1 cellular context compared by ENCODE assay signal in the genomic region with DNA sequence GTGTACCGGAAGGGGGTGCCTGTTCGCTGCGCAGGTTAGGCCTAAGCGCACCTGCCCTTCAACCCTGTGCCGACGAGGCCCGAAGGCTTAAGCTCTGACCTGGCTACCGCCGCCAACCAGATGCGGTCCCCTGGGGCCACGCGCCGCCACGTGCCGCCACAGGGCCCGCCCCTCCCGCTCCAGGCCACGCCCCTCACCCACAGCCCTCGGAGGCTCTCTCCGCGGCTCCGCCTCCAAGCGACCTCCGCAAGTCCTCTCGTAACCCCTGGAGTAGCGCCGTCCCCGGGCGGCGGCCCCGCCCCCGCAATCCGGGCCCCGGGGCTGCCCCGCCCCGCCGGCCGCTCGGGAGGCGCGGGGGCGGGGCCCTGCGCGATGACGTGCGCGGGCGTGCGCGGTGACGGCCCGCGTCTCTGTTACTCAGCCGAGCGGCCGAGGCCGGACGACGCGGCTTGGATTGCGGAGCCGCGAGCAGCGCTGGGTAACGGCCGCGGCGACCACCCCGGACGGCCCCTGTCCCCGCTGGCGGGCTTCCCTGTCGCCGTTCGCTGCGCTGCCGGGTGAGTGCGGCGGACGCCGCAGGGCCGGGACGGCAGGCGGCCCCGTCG.
A peak's percentile ranks its signal among the peaks of the same experiment; 100 is the strongest.
TF ChIP-seq lines count a peak whose summit lies in the region.

Gene MAPK8, plus strand, starts transcription at position 413 of the 605 bp plus-strand sequence. CDS start 94,984 bp downstream, outside the sequence.

TF ChIP-seq in K562, 482 proteins besides CTCF, POLR2A, EP300 and RAD21 (continued from another document and continues in another):
- TF ChIP-seq ZBTB1 (CRISPR knock-in tag; IDR thresholded peaks at IDR 0.05; ENCODE audit: borderline replicate concordance, low read depth) (peak; percentile 91), SNAPC5 (CRISPR knock-in tag; IDR thresholded peaks at IDR 0.05) (no peak), SP1 (CRISPR knock-in tag; IDR thresholded peaks at IDR 0.05) (peak; percentile 89), RFX1 (IDR thresholded peaks at IDR 0.05) (no peak), PHB (CRISPR knock-in tag; IDR thresholded peaks at IDR 0.05) (no peak; the same call in 1 of the 2 replicates), ZKSCAN3 (CRISPR knock-in tag; IDR thresholded peaks at IDR 0.05) (no peak), ZNF584 (CRISPR knock-in tag; IDR thresholded peaks at IDR 0.05; ENCODE audit: low read depth) (no peak), CREM (IDR thresholded peaks at IDR 0.05; ENCODE audit: low read depth) (peak; percentile 89), POLR2H (tag; IDR thresholded peaks at IDR 0.05; ENCODE audit: low read depth) (peak; percentile 66), ZNF324 (CRISPR knock-in tag; IDR thresholded peaks at IDR 0.05) (no peak), CAMTA2 (CRISPR knock-in tag; conservative IDR thresholded peaks at IDR 0.05) (no peak), ZNF764 (CRISPR knock-in tag; IDR thresholded peaks at IDR 0.05; ENCODE audit: low read depth) (no peak), SLC30A9 (CRISPR knock-in tag; IDR thresholded peaks at IDR 0.05) (no peak), TEAD1 (CRISPR knock-in tag; IDR thresholded peaks at IDR 0.05) (peak in 1 of 2 experiments; percentile 97; a peak in 2 of 4 replicates), ZSCAN29 (IDR thresholded peaks at IDR 0.05) (no peak), NR2C1 (IDR thresholded peaks at IDR 0.05) (no peak), NR2C1 (tag; IDR thresholded peaks at IDR 0.05) (peak; percentile 56; the same call in 1 of the 2 replicates), HSF4 (CRISPR knock-in tag; IDR thresholded peaks at IDR 0.05; ENCODE audit: borderline replicate concordance) (no peak), CBFA2T2 (conservative IDR thresholded peaks at IDR 0.05) (0 out of 2 replicates have a peak, but pooled peaks have one; percentile 24), CCAR2 (IDR thresholded peaks at IDR 0.05; ENCODE audit: low read depth, low read length) (no peak), IRF1 (CRISPR knock-in tag; IDR thresholded peaks at IDR 0.05; ENCODE audit: borderline replicate concordance) (peak; percentile 98; the same call in 1 of the 2 replicates), ZNF212 (CRISPR knock-in tag; IDR thresholded peaks at IDR 0.05) (no peak), SMARCA5 (IDR thresholded peaks at IDR 0.05) (no peak), CSDE1 (IDR thresholded peaks at IDR 0.05) (no peak), JUNB (CRISPR knock-in tag; conservative IDR thresholded peaks at IDR 0.05) (no peak), ILF3 (IDR thresholded peaks at IDR 0.05; ENCODE audit: borderline replicate concordance) (peak; percentile 72; the same call in 1 of the 2 replicates), HMG20B (CRISPR knock-in tag; IDR thresholded peaks at IDR 0.05) (no peak), KDM5B (IDR thresholded peaks at IDR 0.05; ENCODE audit: insufficient replicate concordance, low read depth, low read length) (peak; percentile 93), BCL6 (CRISPR knock-in tag; IDR thresholded peaks at IDR 0.05) (no peak), ZNF707 (CRISPR knock-in tag; conservative IDR thresholded peaks at IDR 0.05) (no peak), SMARCA4 (IDR thresholded peaks at IDR 0.05) (no peak), POU5F1 (IDR thresholded peaks at IDR 0.05; ENCODE audit: borderline replicate concordance, low read depth, low read length, partially characterized antibody) (no peak), RFX5 (IDR thresholded peaks at IDR 0.05; ENCODE audit: low read depth, low read length) (no peak), SRSF9 (IDR thresholded peaks at IDR 0.05; ENCODE audit: borderline replicate concordance, low read depth, low read length) (no peak), KLF13 (tag; IDR thresholded peaks at IDR 0.05; ENCODE audit: borderline replicate concordance, low read depth) (peak; percentile 82), RAD51 (IDR thresholded peaks at IDR 0.05; ENCODE audit: borderline replicate concordance, low read depth) (peak; percentile 82)
- TF ChIP-seq, protein P1, sequence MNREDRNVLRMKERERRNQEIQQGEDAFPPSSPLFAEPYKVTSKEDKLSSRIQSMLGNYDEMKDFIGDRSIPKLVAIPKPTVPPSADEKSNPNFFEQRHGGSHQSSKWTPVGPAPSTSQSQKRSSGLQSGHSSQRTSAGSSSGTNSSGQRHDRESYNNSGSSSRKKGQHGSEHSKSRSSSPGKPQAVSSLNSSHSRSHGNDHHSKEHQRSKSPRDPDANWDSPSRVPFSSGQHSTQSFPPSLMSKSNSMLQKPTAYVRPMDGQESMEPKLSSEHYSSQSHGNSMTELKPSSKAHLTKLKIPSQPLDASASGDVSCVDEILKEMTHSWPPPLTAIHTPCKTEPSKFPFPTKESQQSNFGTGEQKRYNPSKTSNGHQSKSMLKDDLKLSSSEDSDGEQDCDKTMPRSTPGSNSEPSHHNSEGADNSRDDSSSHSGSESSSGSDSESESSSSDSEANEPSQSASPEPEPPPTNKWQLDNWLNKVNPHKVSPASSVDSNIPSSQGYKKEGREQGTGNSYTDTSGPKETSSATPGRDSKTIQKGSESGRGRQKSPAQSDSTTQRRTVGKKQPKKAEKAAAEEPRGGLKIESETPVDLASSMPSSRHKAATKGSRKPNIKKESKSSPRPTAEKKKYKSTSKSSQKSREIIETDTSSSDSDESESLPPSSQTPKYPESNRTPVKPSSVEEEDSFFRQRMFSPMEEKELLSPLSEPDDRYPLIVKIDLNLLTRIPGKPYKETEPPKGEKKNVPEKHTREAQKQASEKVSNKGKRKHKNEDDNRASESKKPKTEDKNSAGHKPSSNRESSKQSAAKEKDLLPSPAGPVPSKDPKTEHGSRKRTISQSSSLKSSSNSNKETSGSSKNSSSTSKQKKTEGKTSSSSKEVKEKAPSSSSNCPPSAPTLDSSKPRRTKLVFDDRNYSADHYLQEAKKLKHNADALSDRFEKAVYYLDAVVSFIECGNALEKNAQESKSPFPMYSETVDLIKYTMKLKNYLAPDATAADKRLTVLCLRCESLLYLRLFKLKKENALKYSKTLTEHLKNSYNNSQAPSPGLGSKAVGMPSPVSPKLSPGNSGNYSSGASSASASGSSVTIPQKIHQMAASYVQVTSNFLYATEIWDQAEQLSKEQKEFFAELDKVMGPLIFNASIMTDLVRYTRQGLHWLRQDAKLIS (CRISPR knock-in tag; IDR thresholded peaks at IDR 0.05), result no peak
- TF ChIP-seq, protein P2, sequence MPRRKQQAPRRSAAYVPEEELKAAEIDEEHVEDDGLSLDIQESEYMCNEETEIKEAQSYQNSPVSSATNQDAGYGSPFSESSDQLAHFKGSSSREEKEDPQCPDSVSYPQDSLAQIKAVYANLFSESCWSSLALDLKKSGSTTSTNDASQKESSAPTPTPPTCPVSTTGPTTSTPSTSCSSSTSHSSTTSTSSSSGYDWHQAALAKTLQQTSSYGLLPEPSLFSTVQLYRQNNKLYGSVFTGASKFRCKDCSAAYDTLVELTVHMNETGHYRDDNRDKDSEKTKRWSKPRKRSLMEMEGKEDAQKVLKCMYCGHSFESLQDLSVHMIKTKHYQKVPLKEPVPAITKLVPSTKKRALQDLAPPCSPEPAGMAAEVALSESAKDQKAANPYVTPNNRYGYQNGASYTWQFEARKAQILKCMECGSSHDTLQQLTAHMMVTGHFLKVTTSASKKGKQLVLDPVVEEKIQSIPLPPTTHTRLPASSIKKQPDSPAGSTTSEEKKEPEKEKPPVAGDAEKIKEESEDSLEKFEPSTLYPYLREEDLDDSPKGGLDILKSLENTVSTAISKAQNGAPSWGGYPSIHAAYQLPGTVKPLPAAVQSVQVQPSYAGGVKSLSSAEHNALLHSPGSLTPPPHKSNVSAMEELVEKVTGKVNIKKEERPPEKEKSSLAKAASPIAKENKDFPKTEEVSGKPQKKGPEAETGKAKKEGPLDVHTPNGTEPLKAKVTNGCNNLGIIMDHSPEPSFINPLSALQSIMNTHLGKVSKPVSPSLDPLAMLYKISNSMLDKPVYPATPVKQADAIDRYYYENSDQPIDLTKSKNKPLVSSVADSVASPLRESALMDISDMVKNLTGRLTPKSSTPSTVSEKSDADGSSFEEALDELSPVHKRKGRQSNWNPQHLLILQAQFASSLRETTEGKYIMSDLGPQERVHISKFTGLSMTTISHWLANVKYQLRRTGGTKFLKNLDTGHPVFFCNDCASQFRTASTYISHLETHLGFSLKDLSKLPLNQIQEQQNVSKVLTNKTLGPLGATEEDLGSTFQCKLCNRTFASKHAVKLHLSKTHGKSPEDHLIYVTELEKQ (CRISPR knock-in tag; IDR thresholded peaks at IDR 0.05), result no peak
- TF ChIP-seq, protein P3, sequence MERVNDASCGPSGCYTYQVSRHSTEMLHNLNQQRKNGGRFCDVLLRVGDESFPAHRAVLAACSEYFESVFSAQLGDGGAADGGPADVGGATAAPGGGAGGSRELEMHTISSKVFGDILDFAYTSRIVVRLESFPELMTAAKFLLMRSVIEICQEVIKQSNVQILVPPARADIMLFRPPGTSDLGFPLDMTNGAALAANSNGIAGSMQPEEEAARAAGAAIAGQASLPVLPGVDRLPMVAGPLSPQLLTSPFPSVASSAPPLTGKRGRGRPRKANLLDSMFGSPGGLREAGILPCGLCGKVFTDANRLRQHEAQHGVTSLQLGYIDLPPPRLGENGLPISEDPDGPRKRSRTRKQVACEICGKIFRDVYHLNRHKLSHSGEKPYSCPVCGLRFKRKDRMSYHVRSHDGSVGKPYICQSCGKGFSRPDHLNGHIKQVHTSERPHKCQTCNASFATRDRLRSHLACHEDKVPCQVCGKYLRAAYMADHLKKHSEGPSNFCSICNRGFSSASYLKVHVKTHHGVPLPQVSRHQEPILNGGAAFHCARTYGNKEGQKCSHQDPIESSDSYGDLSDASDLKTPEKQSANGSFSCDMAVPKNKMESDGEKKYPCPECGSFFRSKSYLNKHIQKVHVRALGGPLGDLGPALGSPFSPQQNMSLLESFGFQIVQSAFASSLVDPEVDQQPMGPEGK (CRISPR knock-in tag; IDR thresholded peaks at IDR 0.05; ENCODE audit: borderline replicate concordance), result no peak
- TF ChIP-seq, protein P4, sequence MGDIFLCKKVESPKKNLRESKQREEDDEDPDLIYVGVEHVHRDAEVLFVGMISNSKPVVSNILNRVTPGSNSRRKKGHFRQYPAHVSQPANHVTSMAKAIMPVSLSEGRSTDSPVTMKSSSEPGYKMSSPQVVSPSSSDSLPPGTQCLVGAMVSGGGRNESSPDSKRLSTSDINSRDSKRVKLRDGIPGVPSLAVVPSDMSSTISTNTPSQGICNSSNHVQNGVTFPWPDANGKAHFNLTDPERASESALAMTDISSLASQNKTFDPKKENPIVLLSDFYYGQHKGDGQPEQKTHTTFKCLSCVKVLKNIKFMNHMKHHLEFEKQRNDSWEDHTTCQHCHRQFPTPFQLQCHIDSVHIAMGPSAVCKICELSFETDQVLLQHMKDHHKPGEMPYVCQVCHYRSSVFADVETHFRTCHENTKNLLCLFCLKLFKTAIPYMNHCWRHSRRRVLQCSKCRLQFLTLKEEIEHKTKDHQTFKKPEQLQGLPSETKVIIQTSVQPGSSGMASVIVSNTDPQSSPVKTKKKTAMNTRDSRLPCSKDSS (IDR thresholded peaks at IDR 0.05; ENCODE audit: low read depth, partially characterized antibody), result no peak
- TF ChIP-seq, protein P5, sequence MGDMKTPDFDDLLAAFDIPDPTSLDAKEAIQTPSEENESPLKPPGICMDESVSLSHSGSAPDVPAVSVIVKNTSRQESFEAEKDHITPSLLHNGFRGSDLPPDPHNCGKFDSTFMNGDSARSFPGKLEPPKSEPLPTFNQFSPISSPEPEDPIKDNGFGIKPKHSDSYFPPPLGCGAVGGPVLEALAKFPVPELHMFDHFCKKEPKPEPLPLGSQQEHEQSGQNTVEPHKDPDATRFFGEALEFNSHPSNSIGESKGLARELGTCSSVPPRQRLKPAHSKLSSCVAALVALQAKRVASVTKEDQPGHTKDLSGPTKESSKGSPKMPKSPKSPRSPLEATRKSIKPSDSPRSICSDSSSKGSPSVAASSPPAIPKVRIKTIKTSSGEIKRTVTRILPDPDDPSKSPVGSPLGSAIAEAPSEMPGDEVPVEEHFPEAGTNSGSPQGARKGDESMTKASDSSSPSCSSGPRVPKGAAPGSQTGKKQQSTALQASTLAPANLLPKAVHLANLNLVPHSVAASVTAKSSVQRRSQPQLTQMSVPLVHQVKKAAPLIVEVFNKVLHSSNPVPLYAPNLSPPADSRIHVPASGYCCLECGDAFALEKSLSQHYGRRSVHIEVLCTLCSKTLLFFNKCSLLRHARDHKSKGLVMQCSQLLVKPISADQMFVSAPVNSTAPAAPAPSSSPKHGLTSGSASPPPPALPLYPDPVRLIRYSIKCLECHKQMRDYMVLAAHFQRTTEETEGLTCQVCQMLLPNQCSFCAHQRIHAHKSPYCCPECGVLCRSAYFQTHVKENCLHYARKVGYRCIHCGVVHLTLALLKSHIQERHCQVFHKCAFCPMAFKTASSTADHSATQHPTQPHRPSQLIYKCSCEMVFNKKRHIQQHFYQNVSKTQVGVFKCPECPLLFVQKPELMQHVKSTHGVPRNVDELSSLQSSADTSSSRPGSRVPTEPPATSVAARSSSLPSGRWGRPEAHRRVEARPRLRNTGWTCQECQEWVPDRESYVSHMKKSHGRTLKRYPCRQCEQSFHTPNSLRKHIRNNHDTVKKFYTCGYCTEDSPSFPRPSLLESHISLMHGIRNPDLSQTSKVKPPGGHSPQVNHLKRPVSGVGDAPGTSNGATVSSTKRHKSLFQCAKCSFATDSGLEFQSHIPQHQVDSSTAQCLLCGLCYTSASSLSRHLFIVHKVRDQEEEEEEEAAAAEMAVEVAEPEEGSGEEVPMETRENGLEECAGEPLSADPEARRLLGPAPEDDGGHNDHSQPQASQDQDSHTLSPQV (IDR thresholded peaks at IDR 0.05), result peak; percentile 95
- TF ChIP-seq, protein P6, sequence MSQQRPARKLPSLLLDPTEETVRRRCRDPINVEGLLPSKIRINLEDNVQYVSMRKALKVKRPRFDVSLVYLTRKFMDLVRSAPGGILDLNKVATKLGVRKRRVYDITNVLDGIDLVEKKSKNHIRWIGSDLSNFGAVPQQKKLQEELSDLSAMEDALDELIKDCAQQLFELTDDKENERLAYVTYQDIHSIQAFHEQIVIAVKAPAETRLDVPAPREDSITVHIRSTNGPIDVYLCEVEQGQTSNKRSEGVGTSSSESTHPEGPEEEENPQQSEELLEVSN (IDR thresholded peaks at IDR 0.05; ENCODE audit: borderline replicate concordance in 1 of 2, extremely low read depth in 1 of 2, insufficient read depth in 1 of 2, insufficient read length in 1 of 2, low read depth in 1 of 2, low read length in 1 of 2, poor library complexity in 1 of 2, severe bottlenecking in 1 of 2), result peak; percentile 98 to 99
- TF ChIP-seq, protein P7, sequence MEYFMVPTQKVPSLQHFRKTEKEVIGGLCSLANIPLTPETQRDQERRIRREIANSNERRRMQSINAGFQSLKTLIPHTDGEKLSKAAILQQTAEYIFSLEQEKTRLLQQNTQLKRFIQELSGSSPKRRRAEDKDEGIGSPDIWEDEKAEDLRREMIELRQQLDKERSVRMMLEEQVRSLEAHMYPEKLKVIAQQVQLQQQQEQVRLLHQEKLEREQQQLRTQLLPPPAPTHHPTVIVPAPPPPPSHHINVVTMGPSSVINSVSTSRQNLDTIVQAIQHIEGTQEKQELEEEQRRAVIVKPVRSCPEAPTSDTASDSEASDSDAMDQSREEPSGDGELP (CRISPR knock-in tag; IDR thresholded peaks at IDR 0.05; ENCODE audit: borderline replicate concordance), result peak; percentile 86; the same call in 1 of the 2 replicates
